In genomic region chr22:46406349-46406748, GRCh38 we compare ENCODE assay signal across 36 cellular contexts.
"Had no signal": no experiment of that assay in that cellular context is flagged by ENCODE, and none has a peak within 500 bp of the region (broad histone marks: within the 10 kb centered on the region; RNA-seq: fewer than 3 reads in every experiment).

No MANE protein-coding gene starts in this region.

- H3K36me3 ChIP-seq: adrenal gland, MG63, SJSA1, WERI-Rb-1 had no signal

- H3K4me1 ChIP-seq: adrenal gland, SJSA1 had no signal

- H3K27me3 ChIP-seq: MG63, SJSA1 had no signal

- H3K27ac ChIP-seq: adrenal gland, SJSA1, WERI-Rb-1 had no signal

- FAIRE-seq: bronchial epithelial cell, RCC 7860 had no signal

- H3K9me3 ChIP-seq: adrenal gland, MG63, SJSA1 had no signal

- H3K4me3 ChIP-seq: adrenal gland, MG63, SJSA1 had no signal

- DNase-seq: activated CD4-positive, alpha-beta memory T cell treated with anti-CD3 and anti-CD28 coated beads, Interleukin-2, amount 10 ng/mL, durations not matched to agents 7 days and 5 days; activated CD4-positive, alpha-beta T cell treated with anti-CD3 and anti-CD28 coated beads for 1 hour; activated CD4-positive, alpha-beta T cell treated with anti-CD3 and anti-CD28 coated beads for 48 hours; activated CD4-positive, CD25-positive, alpha-beta regulatory T cell; activated CD8-positive, alpha-beta memory T cell treated with anti-CD3 and anti-CD28 coated beads for 24 hours; activated CD8-positive, alpha-beta memory T cell treated with anti-CD3 and anti-CD28 coated beads, Interleukin-2, amount 10 ng/mL, durations not matched to agents 7 days and 5 days; activated CD8-positive, alpha-beta memory T cell treated with anti-CD3 and anti-CD28 coated beads, Interleukin-2, amount 50 U/mL, for 48 hours; activated effector memory CD4-positive, alpha-beta T cell treated with anti-CD3 and anti-CD28 coated beads, Interleukin-2, amount 50 U/mL, for 16 hours; activated naive CD4-positive, alpha-beta T cell; activated naive CD4-positive, alpha-beta T cell treated with anti-CD3 and anti-CD28 coated beads, Interleukin-2, amount 50 U/mL, for 16 hours; activated naive CD8-positive, alpha-beta T cell treated with anti-CD3 and anti-CD28 coated beads, Interleukin-2, amount 10 ng/mL, durations not matched to agents 7 days and 5 days; activated T-cell treated with anti-CD3 and anti-CD28 coated beads, Interleukin-2, amount 50 U/mL, for 48 hours; adrenal gland; central memory CD4-positive, alpha-beta T cell; Kasumi-1; KG1; MG63; NCI-H1048; NCI-H1105 treated with DMSO at 0.1 percent for 48 hours; NCI-H1436 treated with DMSO at 0.1 percent for 48 hours; NCI-H1694 treated with DMSO at 0.1 percent for 48 hours; NCI-H2029; NCI-H345; NCI-H526; NCI-H748 treated with DMSO at 0.1 percent for 48 hours; NK-92 treated with Interleukin-12 subunit alpha and Interleukin-12 subunit beta, amount 100 ng/mL, for 24 hours; PC-3; SHP77 treated with DMSO at 0.1 percent for 48 hours; SW 1271; T-helper 1 cell; T-helper 2 cell; T-helper 9 cell; WERI-Rb-1 had no signal

- ATAC-seq: activated CD8-positive, alpha-beta memory T cell treated with anti-CD3 and anti-CD28 coated beads, Interleukin-2, amount 10 ng/mL, durations not matched to agents 7 days and 5 days; PC-3 had no signal
